8 cellular contexts compared by ENCODE assay signal in genomic region chr6:33454009-33454946, GRCh38. TPM values are rescaled to one million over a fixed set of nuclear protein-coding genes. Genes with fewer than 3 reads are reported as not detected.
DNase-seq lines count a peak whose midpoint lies in the region; ATAC-seq, FAIRE-seq and TF ChIP-seq lines count a peak whose summit lies in the region.

Gene ZBTB9 (plus strand): TSS chr6:33454576. CDS start chr6:33455101, 525 bp downstream.

- H3K27me3 ChIP-seq in trophoblast cell (ENCODE audit: insufficient read depth, low read length) (no peaks in the 10 kb centered on the region), transverse colon (no peaks in the 10 kb centered on the region)

- no peaks in the 10 kb centered on the region for H3K9me3 ChIP-seq in trophoblast cell (ENCODE audit: insufficient read depth, low read depth, low read length)
- no peaks in the 10 kb centered on the region for H3K9me3 ChIP-seq in transverse colon

- peak within 1 kb of the TSS; percentile 89 for H3K4me3 Mint-ChIP-seq in activated naive CD8-positive, alpha-beta T cell treated with anti-CD3 and anti-CD28 coated beads, Interleukin-2, amount 50 U/mL, for 24 hours

- peak; percentile 87 for TF ChIP-seq POLR2A in GM12891 (IDR thresholded peaks at IDR 0.05; ENCODE audit: low read depth, low read length)
- TF ChIP-seq POLR2A in transverse colon (IDR thresholded peaks at IDR 0.05): peak; percentile 85

- peak; percentile 99 for ATAC-seq in HG02798 (IDR thresholded peaks at IDR 0.05; ENCODE audit: poor library complexity, unreplicated experiment)
- peak; percentile 99 for ATAC-seq in activated naive CD8-positive, alpha-beta T cell treated with anti-CD3 and anti-CD28 coated beads, Interleukin-2, amount 50 U/mL, for 24 hours

- intact Hi-C loops in cardiac septum (cut with DNase I) (loop anchor here (10.0 kb wide), 1 partner anchor 121 kb away; no protein-coding TSS in a partner anchor), transverse colon (cut with DNase I; ENCODE audit: low total_unique reads) (no loop called here)

- peak within 1 kb of the TSS; percentile 8 for H2BK5ac ChIP-seq in trophoblast cell (ENCODE audit: low read depth, low read length, poor library complexity)

- peak within 1 kb of the TSS; percentile 64 for H2AK5ac ChIP-seq in trophoblast cell (ENCODE audit: low read length)

- peak within 1 kb of the TSS; percentile 52 for H3K4ac ChIP-seq in trophoblast cell (ENCODE audit: low read depth, low read length)

- peaks cover 19% of the 10 kb centered on the region in 2 experiments for H3K36me3 ChIP-seq in trophoblast cell (ENCODE audit: control insufficient read depth in 1 of 2, insufficient read depth in 2 of 2, low read length in 2 of 2)
- no peaks in the 10 kb centered on the region for H3K36me3 ChIP-seq in transverse colon

- peak within 1 kb of the TSS; percentile 7 for H3K27ac ChIP-seq in trophoblast cell (ENCODE audit: low read depth, low read length)
- H3K27ac ChIP-seq in transverse colon: peak within 1 kb of the TSS; percentile 81 to 92 (median 82)

- no CpG with 5 or more reads among the region's 65 CpGs for WGBS in trophoblast cell (ENCODE audit: extremely low coverage, insufficient coverage, insufficient read length)
- WGBS in transverse colon (ENCODE audit: low coverage in 1 of 2), 2 donors: 0% methylated on average over 1 to 51 of the region's 65 CpGs

- H2AFZ ChIP-seq in trophoblast cell (ENCODE audit: insufficient read depth, low read length, poor library complexity): peak within 1 kb of the TSS; percentile 75

- H2BK120ac ChIP-seq in trophoblast cell (ENCODE audit: insufficient read depth, low read length, poor library complexity): no peak within 1 kb of the TSS

- H3K79me2 ChIP-seq in trophoblast cell (ENCODE audit: control insufficient read depth, insufficient read depth, low read length, poor library complexity): peaks cover 4% of the 10 kb centered on the region

- no peaks in the 10 kb centered on the region for H3K9me3 Mint-ChIP-seq in activated naive CD8-positive, alpha-beta T cell treated with anti-CD3 and anti-CD28 coated beads, Interleukin-2, amount 50 U/mL, for 24 hours

- H4K91ac ChIP-seq in trophoblast cell (ENCODE audit: low read depth, low read length): peak within 1 kb of the TSS; percentile 49

- no peak for TF ChIP-seq CTCF in transverse colon (IDR thresholded peaks at IDR 0.05)

- FAIRE-seq in GM12891 (lab: Jason Lieb, UNC): peak; percentile 99

- peaks cover 15% of the 10 kb centered on the region for H3K36me3 Mint-ChIP-seq in activated naive CD8-positive, alpha-beta T cell treated with anti-CD3 and anti-CD28 coated beads, Interleukin-2, amount 50 U/mL, for 24 hours (ENCODE audit: low read depth)

- no peak within 1 kb of the TSS for H3K23ac ChIP-seq in trophoblast cell (ENCODE audit: low read length)

- no peak within 1 kb of the TSS for H2BK12ac ChIP-seq in trophoblast cell (ENCODE audit: low read length)

- TF ChIP-seq EP300 in transverse colon (IDR thresholded peaks at IDR 0.05; ENCODE audit: low read depth): no peak

- peak within 1 kb of the TSS; percentile 97 for H3K4me2 ChIP-seq in trophoblast cell (ENCODE audit: low read length)

- no peaks in the 10 kb centered on the region for H3K27me3 Mint-ChIP-seq in activated naive CD8-positive, alpha-beta T cell treated with anti-CD3 and anti-CD28 coated beads, Interleukin-2, amount 50 U/mL, for 24 hours

- peak within 1 kb of the TSS; percentile 87 for H3K27ac Mint-ChIP-seq in activated naive CD8-positive, alpha-beta T cell treated with anti-CD3 and anti-CD28 coated beads, Interleukin-2, amount 50 U/mL, for 24 hours

- H3K79me1 ChIP-seq in trophoblast cell (ENCODE audit: low read length): peaks cover 3% of the 10 kb centered on the region

- DNase-seq in GM12891 (ENCODE audit: insufficient read length, low spot score) (peak; percentile 99), NCI-H1417 treated with DMSO at 0.1 percent for 48 hours (lab: John Stamatoyannopoulos, UW) (peak; percentile 80), SW 1271 (lab: John Stamatoyannopoulos, UW) (peak; percentile 82 to 96), cardiac septum (ENCODE audit: low spot score) (peak; percentile 99), trophoblast cell (peak; percentile 97 to 98), transverse colon (peak; percentile 97)
- DNase-seq in activated naive CD8-positive, alpha-beta T cell treated with anti-CD3 and anti-CD28 coated beads, Interleukin-2, amount 50 U/mL, for 24 hours: peak; percentile 93

- H3K4me3 ChIP-seq in trophoblast cell (ENCODE audit: low read depth, low read length) (peak within 1 kb of the TSS; percentile 89), transverse colon (peak within 1 kb of the TSS; percentile 66 to 81 (median 67))

- in situ Hi-C loops in transverse colon (cut with MboI; ENCODE audit: low pct_ligation_motif_present in 1 of 4, low pct_unique_long_range_greater_than_20kb in 1 of 4, low sequenced_read_pairs in 3 of 4): no loop called here

- H3K14ac ChIP-seq in trophoblast cell (ENCODE audit: low read length): peak within 1 kb of the TSS; percentile 56

- H4K8ac ChIP-seq in trophoblast cell (ENCODE audit: low read depth, low read length): peak within 1 kb of the TSS; percentile 85

- H3K4me1 ChIP-seq in trophoblast cell (ENCODE audit: control insufficient read depth in 1 of 2, insufficient read depth in 2 of 2, low read length in 2 of 2) (peaks cover 4 to 7% of the 10 kb centered on the region in 2 experiments), transverse colon (peaks cover 6 to 20% (median 17%) of the 10 kb centered on the region in 4 donors)

- H4K12ac ChIP-seq in trophoblast cell (ENCODE audit: low read depth, low read length): peak within 1 kb of the TSS; percentile 34

- peaks cover 28% of the 10 kb centered on the region for H3K4me1 Mint-ChIP-seq in activated naive CD8-positive, alpha-beta T cell treated with anti-CD3 and anti-CD28 coated beads, Interleukin-2, amount 50 U/mL, for 24 hours

- H3K9ac ChIP-seq in trophoblast cell (ENCODE audit: low read length): peak within 1 kb of the TSS; percentile 83

- peak within 1 kb of the TSS; percentile 28 for H3K18ac ChIP-seq in trophoblast cell (ENCODE audit: low read length)

TF ChIP-seq in GM12891, 5 proteins besides CTCF, POLR2A, EP300 and RAD21:
- peak; percentile 60 for TF ChIP-seq TAF1 (IDR thresholded peaks at IDR 0.05; ENCODE audit: low read depth, low read length)
- TF ChIP-seq PAX5 (IDR thresholded peaks at IDR 0.05; ENCODE audit: insufficient read depth, low read length, severe bottlenecking): no peak

RNA-seq across cellular contexts. Expression of gene ZBTB9, which starts in this region (rescaled TPM):
- polyA plus RNA-seq in GM12891 (2012; ENCODE audit: low read depth, missing spikeins): 4.1 TPM
- total RNA-seq in cardiac septum (4.5 TPM), transverse colon (1 to 10 TPM in 2 of 4 donors, not detected in 2; 2.2 to 3.2 TPM)
- polyA plus RNA-seq in trophoblast cell (2013): 5.7 and 6.1 TPM in 2 replicates

Comparison
In these comparisons a context has a peak if more than half of its experiments do, and no peak if none do; other contexts are left out.
1. Peak in every context shown above with its lines: DNase-seq, ATAC-seq, H3K4me3 ChIP-seq and H3K27ac ChIP-seq.